In genomic region chr6:112370946-112371345, GRCh38 we compare ENCODE assay signal across 23 cellular contexts. TPM values are rescaled to one million over a fixed set of nuclear protein-coding genes. Genes with fewer than 3 reads are reported as not detected.
DNase-seq lines count a peak whose midpoint lies in the region; TF ChIP-seq lines count a peak whose summit lies in the region.
"Had no signal": no experiment of that assay in that cellular context is flagged by ENCODE, and none has a peak within 500 bp of the region (broad histone marks: within the 10 kb centered on the region; RNA-seq: fewer than 3 reads in every experiment).

No MANE protein-coding gene starts in this region.

- DNase-seq in AG09309 (ENCODE audit: low read depth) (peak; percentile 71), GM23248 (peak; percentile 7), fibroblast of mammary gland (ENCODE audit: low read depth) (peak; percentile 35), neural progenitor cell (ENCODE audit: low spot score) (no peak), NCI-H82 treated with DMSO at 0.1 percent for 48 hours (lab: John Stamatoyannopoulos, UW; ENCODE audit: unreplicated experiment) (no peak), trophoblast cell (no peak), COR-L47 (lab: John Stamatoyannopoulos, UW) (no peak)
- no peak for DNase-seq in stimulated activated CD4-positive, alpha-beta T cell treated with anti-CD3 and anti-CD28 coated beads, Interleukin-15, amount 100 ng/mL, for 24 hours
- DNase-seq: 8988T; AML-193; Calu3; CD4-positive, alpha-beta memory T cell; DMS79 treated with DMSO at 0.1 percent for 48 hours; EL; H7; HFFc6 had no signal

- H3K9me3 Mint-ChIP-seq in neural progenitor cell = peaks cover 5% of the 10 kb centered on the region
- H3K9me3 Mint-ChIP-seq: CD4-positive, alpha-beta memory T cell; GM23338; HFFc6 had no signal

- H3F3A ChIP-seq in GM23248 (ENCODE audit: insufficient read depth) (no peaks in the 10 kb centered on the region), neural progenitor cell (ENCODE audit: low read depth) (no peaks in the 10 kb centered on the region)

- 79 to 84% methylated on average over 4 of the region's 4 CpGs for WGBS in GM23248 (ENCODE audit: low coverage in 1 of 2, low lambda C conversion rate in 2 of 2, missing lambda C conversion rate in 2 of 2), 2 experiments
- no CpG with 5 or more reads among the region's 4 CpGs for WGBS in trophoblast cell (ENCODE audit: extremely low coverage, insufficient coverage, insufficient read length)

- H4K20me1 ChIP-seq in GM23248 (ENCODE audit: insufficient read depth) = no peaks in the 10 kb centered on the region
- no peaks in the 10 kb centered on the region for H4K20me1 ChIP-seq in neural progenitor cell (ENCODE audit: low read depth)
- H4K20me1 ChIP-seq: BLaER1 had no signal

- no peak overlapping the region for H2BK120ac ChIP-seq in trophoblast cell (ENCODE audit: insufficient read depth, low read length, poor library complexity)

- H4K8ac ChIP-seq in trophoblast cell (ENCODE audit: low read depth, low read length) = no peak overlapping the region

- no peaks in the 10 kb centered on the region for H3K4me1 ChIP-seq in GM23248 (ENCODE audit: insufficient read depth)
- H3K4me1 ChIP-seq in neural progenitor cell = peaks cover 4% of the 10 kb centered on the region
- H3K4me1 ChIP-seq in trophoblast cell (ENCODE audit: control insufficient read depth in 1 of 2, insufficient read depth in 2 of 2, low read length in 2 of 2) = no peaks in the 10 kb centered on the region
- H3K4me1 ChIP-seq: BLaER1 had no signal

- no peaks in the 10 kb centered on the region for H3K27me3 Mint-ChIP-seq in neural progenitor cell (ENCODE audit: insufficient read depth, low read depth)

- H2BK12ac ChIP-seq in trophoblast cell (ENCODE audit: low read length) = no peak overlapping the region

- no peak overlapping the region for H3K14ac ChIP-seq in trophoblast cell (ENCODE audit: low read length)

- H3K4me3 Mint-ChIP-seq in neural progenitor cell = no peak overlapping the region
- H3K4me3 Mint-ChIP-seq: CD14-positive monocyte; CD4-positive, alpha-beta memory T cell; GM23338; HFFc6 had no signal

- H3K27me3 ChIP-seq in GM23248 (replicated peaks; ENCODE audit: insufficient read depth) (no peaks in the 10 kb centered on the region), neural progenitor cell (no peaks in the 10 kb centered on the region), trophoblast cell (ENCODE audit: insufficient read depth, low read length) (no peaks in the 10 kb centered on the region)
- H3K27me3 ChIP-seq: BLaER1 had no signal

- no peak overlapping the region for H2AK5ac ChIP-seq in trophoblast cell (ENCODE audit: low read length)

- no peak overlapping the region for H4K91ac ChIP-seq in trophoblast cell (ENCODE audit: low read depth, low read length)

- H3K27ac Mint-ChIP-seq in neural progenitor cell = no peak overlapping the region
- H3K27ac Mint-ChIP-seq: CD14-positive monocyte; CD4-positive, alpha-beta memory T cell; GM23338; HFFc6 had no signal

- H3K4me3 ChIP-seq in AG09309 (ENCODE audit: control insufficient read depth, low read depth, low read length) (no peak overlapping the region), GM23248 (no peak overlapping the region), fibroblast of mammary gland (ENCODE audit: control insufficient read depth, low read depth, low read length) (no peak overlapping the region), neural progenitor cell (no peak overlapping the region), trophoblast cell (ENCODE audit: low read depth, low read length) (no peak overlapping the region)
- H3K4me3 ChIP-seq: BLaER1, GM12878, GM23338 had no signal

- no peak overlapping the region for H3K4ac ChIP-seq in trophoblast cell (ENCODE audit: low read depth, low read length)

- H3K79me2 ChIP-seq in GM23248 (ENCODE audit: insufficient read depth) (no peaks in the 10 kb centered on the region), neural progenitor cell (ENCODE audit: low read depth) (no peaks in the 10 kb centered on the region), trophoblast cell (ENCODE audit: control insufficient read depth, insufficient read depth, low read length, poor library complexity) (no peaks in the 10 kb centered on the region)

- peaks cover 2% of the 10 kb centered on the region for H3K36me3 Mint-ChIP-seq in neural progenitor cell
- H3K36me3 Mint-ChIP-seq: CD14-positive monocyte; CD4-positive, alpha-beta memory T cell had no signal

- H3K23ac ChIP-seq in trophoblast cell (ENCODE audit: low read length) = no peak overlapping the region

- H3K9me3 ChIP-seq in GM23248 (ENCODE audit: low read depth) = no peaks in the 10 kb centered on the region
- no peaks in the 10 kb centered on the region for H3K9me3 ChIP-seq in neural progenitor cell (ENCODE audit: low read depth)
- H3K9me3 ChIP-seq in trophoblast cell (ENCODE audit: insufficient read depth, low read depth, low read length) = peaks cover 4% of the 10 kb centered on the region

- H3K9me2 ChIP-seq in GM23248 (ENCODE audit: insufficient read depth) = no peaks in the 10 kb centered on the region

- H3K9ac ChIP-seq in GM23248 (no peak overlapping the region), neural progenitor cell (no peak overlapping the region), trophoblast cell (ENCODE audit: low read length) (no peak overlapping the region)
- H3K9ac ChIP-seq: BLaER1, KMS-11 had no signal

- H3K4me2 ChIP-seq in GM23248 (ENCODE audit: unreplicated experiment) = no peak overlapping the region
- H3K4me2 ChIP-seq in neural progenitor cell = no peak overlapping the region
- no peak overlapping the region for H3K4me2 ChIP-seq in trophoblast cell (ENCODE audit: low read length)
- H3K4me2 ChIP-seq: BLaER1, GM23338, KMS-11 had no signal

- TF ChIP-seq CTCF in AG09309 (IDR thresholded peaks at IDR 0.05; ENCODE audit: control insufficient read depth, insufficient read depth, low read depth, low read length, missing control alignments) (no peak), fibroblast of mammary gland (conservative IDR thresholded peaks at IDR 0.05; ENCODE audit: control insufficient read depth, insufficient read depth, low read depth, low read length) (no peak), neural progenitor cell (IDR thresholded peaks at IDR 0.05) (no peak)

- peaks cover 3% of the 10 kb centered on the region for H3K4me1 Mint-ChIP-seq in neural progenitor cell
- H3K4me1 Mint-ChIP-seq: CD14-positive monocyte; CD4-positive, alpha-beta memory T cell; GM23338 had no signal

- H3K36me3 ChIP-seq in GM23248 (ENCODE audit: low read depth) (no peaks in the 10 kb centered on the region), neural progenitor cell (no peaks in the 10 kb centered on the region), trophoblast cell (ENCODE audit: control insufficient read depth in 1 of 2, insufficient read depth in 2 of 2, low read length in 2 of 2) (no peaks in the 10 kb centered on the region)
- H3K36me3 ChIP-seq: BLaER1 had no signal

- H4K12ac ChIP-seq in trophoblast cell (ENCODE audit: low read depth, low read length) = no peak overlapping the region

- no peaks in the 10 kb centered on the region for H3K79me1 ChIP-seq in trophoblast cell (ENCODE audit: low read length)

- in situ Hi-C loops in GM23248 (cut with MboI) = loop anchor here (10.0 kb wide), 1 partner anchor 196 kb away; no protein-coding TSS in a partner anchor

- no peak overlapping the region for H3K27ac ChIP-seq in GM23248
- H3K27ac ChIP-seq in neural progenitor cell = no peak overlapping the region
- no peak overlapping the region for H3K27ac ChIP-seq in trophoblast cell (ENCODE audit: low read depth, low read length)
- H3K27ac ChIP-seq: BLaER1, KMS-11 had no signal

- no peak overlapping the region for H2BK5ac ChIP-seq in trophoblast cell (ENCODE audit: low read depth, low read length, poor library complexity)

- H3K18ac ChIP-seq in trophoblast cell (ENCODE audit: low read length) = no peak overlapping the region

- H2AFZ ChIP-seq in GM23248 (no peak overlapping the region), neural progenitor cell (replicated peaks) (peak overlapping the region; percentile 17), trophoblast cell (ENCODE audit: insufficient read depth, low read length, poor library complexity) (no peak overlapping the region)
- H2AFZ ChIP-seq: GM23338 had no signal

RNA-seq across cellular contexts. Expression of gene RFPL4B, which starts 23.8 kb away (rescaled TPM):
- not detected in 2 replicates for total RNA-seq in GM23248 (2014; rRNA removed; shearing (Covaris generic))
- 0.10 TPM in 1 of 2 replicates, not detected in the other for polyA plus RNA-seq in GM23248 (2016; fragmentation: Nextera tagmentation; extraction: Ambion mirVana)
- not detected in 2 replicates for total RNA-seq in neural progenitor cell (ENCODE audit: low replicate concordance)
- not detected in 2 replicates for polyA plus RNA-seq in trophoblast cell (2013)
- total RNA-seq: A673; Calu3; CD4-positive, alpha-beta memory T cell; GM12878; GM23338; H7 had no signal
- polyA plus RNA-seq: AG04450; CD14-positive monocyte; CD4-positive, alpha-beta memory T cell; GM23338 had no signal

Comparison
In these comparisons a context has a peak if more than half of its experiments do, and no peak if none do; other contexts are left out.
1. DNase-seq: peak in AG09309 (single experiment), GM23248 (single experiment) and fibroblast of mammary gland (single experiment); none in neural progenitor cell (single experiment), NCI-H82 treated with DMSO at 0.1 percent for 48 hours (single experiment), trophoblast cell (0 of 2), COR-L47 (single experiment) and stimulated activated CD4-positive, alpha-beta T cell treated with anti-CD3 and anti-CD28 coated beads, Interleukin-15, amount 100 ng/mL, for 24 hours (single experiment).